ENCODE assay signal across 1 cellular context in genomic region chr2:96847586-96847985, GRCh38.
A peak's percentile ranks its signal among the peaks of the same experiment; 100 is the strongest.
TF ChIP-seq lines count a peak whose summit lies in the region.

No MANE protein-coding gene starts in this region.

TF ChIP-seq in K562, 482 proteins besides CTCF, POLR2A, EP300 and RAD21:
- TF ChIP-seq L3MBTL2 (IDR thresholded peaks at IDR 0.05) (0 out of 2 replicates have a peak, but pooled peaks have one; percentile 46), ZNF740 (CRISPR knock-in tag; IDR thresholded peaks at IDR 0.05) (no peak), ZNF740 (tag; IDR thresholded peaks at IDR 0.05) (no peak), TFE3 (CRISPR knock-in tag; IDR thresholded peaks at IDR 0.05) (no peak), E2F6 (IDR thresholded peaks at IDR 0.05; ENCODE audit: borderline replicate concordance in 1 of 2, extremely low read depth in 1 of 2, insufficient read depth in 1 of 2, insufficient read length in 1 of 2, low read depth in 1 of 2, low read length in 1 of 2, poor library complexity in 1 of 2, severe bottlenecking in 1 of 2) (peak; percentile 18 to 22), MAFF (IDR thresholded peaks at IDR 0.05; ENCODE audit: low read length) (no peak), E2F5 (CRISPR knock-in tag; IDR thresholded peaks at IDR 0.05) (no peak), ZNF316 (IDR thresholded peaks at IDR 0.05) (peak; percentile 26; the same call in 1 of the 2 replicates)
